ENCODE assay signal across 8 cellular contexts in genomic region chr4:159103406-159104131, GRCh38. TPM values are rescaled to one million over a fixed set of nuclear protein-coding genes. Genes with fewer than 3 reads are reported as not detected.
DNase-seq lines count a peak whose midpoint lies in the region; ATAC-seq and TF ChIP-seq lines count a peak whose summit lies in the region.

No MANE protein-coding gene starts in this region.

- peak overlapping the region; percentile 59 for H4K91ac ChIP-seq in trophoblast cell (ENCODE audit: low read depth, low read length)

- H3K4me3 ChIP-seq in AG10803 (ENCODE audit: low read length) (peak overlapping the region; percentile 86), trophoblast cell (ENCODE audit: low read depth, low read length) (peak overlapping the region; percentile 92)

- no peak overlapping the region for H3K23ac ChIP-seq in trophoblast cell (ENCODE audit: low read length)

- peaks cover 58% of the 10 kb centered on the region for H3K4me1 Mint-ChIP-seq in activated naive CD8-positive, alpha-beta T cell treated with anti-CD3 and anti-CD28 coated beads, Interleukin-2, amount 50 U/mL, for 24 hours

- no peaks in the 10 kb centered on the region for H3K9me3 ChIP-seq in trophoblast cell (ENCODE audit: insufficient read depth, low read depth, low read length)

- peaks cover 17% of the 10 kb centered on the region for H3K79me1 ChIP-seq in trophoblast cell (ENCODE audit: low read length)

- peak overlapping the region; percentile 86 for H3K27ac ChIP-seq in trophoblast cell (ENCODE audit: low read depth, low read length)

- H3K9ac ChIP-seq in trophoblast cell (ENCODE audit: low read length), result peak overlapping the region; percentile 87

- H3K27me3 ChIP-seq in trophoblast cell (ENCODE audit: insufficient read depth, low read length), result no peaks in the 10 kb centered on the region

- H4K8ac ChIP-seq in trophoblast cell (ENCODE audit: low read depth, low read length), result peak overlapping the region; percentile 82

- no peaks in the 10 kb centered on the region for H3K36me3 ChIP-seq in trophoblast cell (ENCODE audit: control insufficient read depth in 1 of 2, insufficient read depth in 2 of 2, low read length in 2 of 2)

- peaks cover 10% of the 10 kb centered on the region for H3K27me3 Mint-ChIP-seq in activated naive CD8-positive, alpha-beta T cell treated with anti-CD3 and anti-CD28 coated beads, Interleukin-2, amount 50 U/mL, for 24 hours

- H3K36me3 Mint-ChIP-seq in activated naive CD8-positive, alpha-beta T cell treated with anti-CD3 and anti-CD28 coated beads, Interleukin-2, amount 50 U/mL, for 24 hours (ENCODE audit: low read depth), result no peaks in the 10 kb centered on the region

- no peak overlapping the region for H2AK5ac ChIP-seq in trophoblast cell (ENCODE audit: low read length)

- H3K4me1 ChIP-seq in trophoblast cell (ENCODE audit: control insufficient read depth in 1 of 2, insufficient read depth in 2 of 2, low read length in 2 of 2), result peaks cover 5 to 10% of the 10 kb centered on the region in 2 experiments

- WGBS in trophoblast cell (ENCODE audit: extremely low coverage, insufficient coverage, insufficient read length), result no CpG with 5 or more reads among the region's 92 CpGs

- peak overlapping the region; percentile 80 for H2BK5ac ChIP-seq in trophoblast cell (ENCODE audit: low read depth, low read length, poor library complexity)

- peak overlapping the region; percentile 72 for H3K18ac ChIP-seq in trophoblast cell (ENCODE audit: low read length)

- intact Hi-C loops in cardiac septum (cut with DNase I), result loop anchor here (2.0 to 10.0 kb wide), 5 partner anchors 71 to 376 kb away; partner anchors contain the start of gene FNIP2

- H3K4me2 ChIP-seq in trophoblast cell (ENCODE audit: low read length), result peak overlapping the region; percentile 84

- ATAC-seq in GM19023 (IDR thresholded peaks at IDR 0.05; ENCODE audit: unreplicated experiment), result peak; percentile 34
- peak; percentile 32 for ATAC-seq in HG03135 (IDR thresholded peaks at IDR 0.05; ENCODE audit: unreplicated experiment)
- peak; percentile 44 for ATAC-seq in activated naive CD8-positive, alpha-beta T cell treated with anti-CD3 and anti-CD28 coated beads, Interleukin-2, amount 50 U/mL, for 24 hours

- peak overlapping the region; percentile 89 for H3K4me3 Mint-ChIP-seq in activated naive CD8-positive, alpha-beta T cell treated with anti-CD3 and anti-CD28 coated beads, Interleukin-2, amount 50 U/mL, for 24 hours

- no peak overlapping the region for H2BK12ac ChIP-seq in trophoblast cell (ENCODE audit: low read length)

- peaks cover 17% of the 10 kb centered on the region for H3K79me2 ChIP-seq in trophoblast cell (ENCODE audit: control insufficient read depth, insufficient read depth, low read length, poor library complexity)

- H3K27ac Mint-ChIP-seq in activated naive CD8-positive, alpha-beta T cell treated with anti-CD3 and anti-CD28 coated beads, Interleukin-2, amount 50 U/mL, for 24 hours, result no peak overlapping the region

- H3K14ac ChIP-seq in trophoblast cell (ENCODE audit: low read length), result peak overlapping the region; percentile 91

- H3K9me3 Mint-ChIP-seq in activated naive CD8-positive, alpha-beta T cell treated with anti-CD3 and anti-CD28 coated beads, Interleukin-2, amount 50 U/mL, for 24 hours, result no peaks in the 10 kb centered on the region

- DNase-seq in AG10803 (ENCODE audit: low read depth) (peak; percentile 29), SK-N-DZ (ENCODE audit: low spot score) (peak; percentile 21), cardiac septum (ENCODE audit: low spot score) (peak; percentile 88), trophoblast cell (peak; percentile 42 to 61), NCI-H187 (lab: John Stamatoyannopoulos, UW) (no peak)
- DNase-seq in activated naive CD8-positive, alpha-beta T cell treated with anti-CD3 and anti-CD28 coated beads, Interleukin-2, amount 50 U/mL, for 24 hours, result peak; percentile 52

- no peak for TF ChIP-seq CTCF in AG10803 (conservative IDR thresholded peaks at IDR 0.05; ENCODE audit: low read length)

- H2BK120ac ChIP-seq in trophoblast cell (ENCODE audit: insufficient read depth, low read length, poor library complexity), result peak overlapping the region; percentile 48

- H2AFZ ChIP-seq in trophoblast cell (ENCODE audit: insufficient read depth, low read length, poor library complexity), result peak overlapping the region; percentile 52

- H3K4ac ChIP-seq in trophoblast cell (ENCODE audit: low read depth, low read length), result peak overlapping the region; percentile 95

- peak overlapping the region; percentile 29 for H4K12ac ChIP-seq in trophoblast cell (ENCODE audit: low read depth, low read length)

RNA-seq across cellular contexts. Expression of gene RAPGEF2, which starts 0.7 kb away (rescaled TPM):
- polyA plus RNA-seq in SK-N-DZ (2014; cell fraction: cytosol; rRNA removed), result 10.6 and 14.6 TPM in 2 replicates
- 15.4 and 34.3 TPM in 2 replicates for polyA plus RNA-seq in SK-N-DZ (2014; cell fraction: nucleus; rRNA removed)
- total RNA-seq in cardiac septum, result 52.3 TPM
- polyA plus RNA-seq in trophoblast cell (2013), result 55.6 and 55.9 TPM in 2 replicates

Comparison
In these comparisons a context has a peak if more than half of its experiments do, and no peak if none do; other contexts are left out.
1. DNase-seq: peak in AG10803 (single experiment), SK-N-DZ (single experiment), activated naive CD8-positive, alpha-beta T cell treated with anti-CD3 and anti-CD28 coated beads, Interleukin-2, amount 50 U/mL, for 24 hours (single experiment), cardiac septum (single experiment) and trophoblast cell (2 of 2); none in NCI-H187 (0 of 2).
2. Peak in every context shown above with its lines, with median percentiles within 50 percentile points of each other: ATAC-seq.